ENCODE assay signal across 10 cellular contexts in the genomic region with DNA sequence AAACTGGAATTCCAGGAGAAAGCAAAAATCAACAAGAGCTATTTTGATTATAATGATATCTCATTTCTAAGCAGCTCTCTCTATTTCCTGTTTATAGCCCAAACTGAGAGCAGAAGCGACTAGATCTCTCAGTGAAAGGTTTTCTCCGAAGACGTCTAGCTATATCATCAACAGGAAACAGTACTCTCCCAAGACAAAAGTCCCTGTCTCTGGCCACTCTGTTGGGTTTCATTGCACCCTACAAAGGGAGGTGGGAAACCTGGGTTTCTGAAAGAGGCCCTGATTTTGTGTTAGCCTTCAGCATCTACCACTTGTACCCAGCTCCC.
DNase-seq lines count a peak whose midpoint lies in the region; ATAC-seq, FAIRE-seq and TF ChIP-seq lines count a peak whose summit lies in the region.
"Had no signal": no experiment of that assay in that cellular context is flagged by ENCODE, and none has a peak within 500 bp of the region (broad histone marks: within the 10 kb centered on the region; RNA-seq: fewer than 3 reads in every experiment).

No MANE protein-coding gene starts in this region.

- peaks cover 3% of the 10 kb centered on the region for H3K4me1 ChIP-seq in mucosa of descending colon (ENCODE audit: low read depth)

- peaks cover 5% of the 10 kb centered on the region for H3K36me3 Mint-ChIP-seq in T-helper 17 cell (ENCODE audit: low read depth)

- FAIRE-seq in HTR-8/SVneo (lab: Jason Lieb, UNC) = no peak

- intact Hi-C loops in mucosa of descending colon (cut with DNase I, micrococcal nuclease) = no loop called here

- no peak for DNase-seq in T-helper 17 cell
- DNase-seq in mucosa of descending colon = no peak
- DNase-seq in HTR-8/SVneo (ENCODE audit: insufficient read length, low spot score) = no peak
- DNase-seq in NOMO-1 treated with DMSO at 0.1 percent for 48 hours (lab: John Stamatoyannopoulos, UW; ENCODE audit: unreplicated experiment) = no peak
- DNase-seq in NCI-H1105 (lab: John Stamatoyannopoulos, UW) = no peak
- no peak for DNase-seq in iPS-NIHi11 (ENCODE audit: low spot score)
- DNase-seq: GDM1, NCI-H82 had no signal

- peak overlapping the region; percentile 94 for H3K27ac Mint-ChIP-seq in T-helper 17 cell

- peak overlapping the region; percentile 28 for H3K4me3 Mint-ChIP-seq in T-helper 17 cell

- TF ChIP-seq CTCF in mucosa of descending colon (IDR thresholded peaks at IDR 0.05) = no peak

- H3K27me3 Mint-ChIP-seq in T-helper 17 cell = no peaks in the 10 kb centered on the region

- H3K36me3 ChIP-seq in mucosa of descending colon (ENCODE audit: low read depth) = no peaks in the 10 kb centered on the region

- H3K4me1 Mint-ChIP-seq in T-helper 17 cell = peaks cover 41% of the 10 kb centered on the region

- H3K4me3 ChIP-seq in mucosa of descending colon = no peak overlapping the region

- no peaks in the 10 kb centered on the region for H3K9me3 ChIP-seq in T-helper 17 cell (ENCODE audit: control insufficient read depth, low read length, poor library complexity, severe bottlenecking)
- H3K9me3 ChIP-seq in mucosa of descending colon = no peaks in the 10 kb centered on the region

- ATAC-seq in GM18498 (IDR thresholded peaks at IDR 0.05; ENCODE audit: unreplicated experiment) (peak; percentile 33), GM21737 (IDR thresholded peaks at IDR 0.05; ENCODE audit: unreplicated experiment) (peak; percentile 35), T-helper 17 cell (peak; percentile 75), mucosa of descending colon (peak; percentile 48)
